Comparison of ENCODE assay signal across 20 cellular contexts in genomic region chr6:37047421-37047931, GRCh38. TPM values are rescaled to one million over a fixed set of nuclear protein-coding genes. Genes with fewer than 3 reads are reported as not detected.
DNase-seq lines count a peak whose midpoint lies in the region; ATAC-seq and TF ChIP-seq lines count a peak whose summit lies in the region.
"Had no signal": no experiment of that assay in that cellular context is flagged by ENCODE, and none has a peak within 500 bp of the region (broad histone marks: within the 10 kb centered on the region; RNA-seq: fewer than 3 reads in every experiment).

No MANE protein-coding gene starts in this region.

- POLR2A ChIA-PET in CD8-positive, alpha-beta T cell (lab: Charles Lee) = interaction anchor here (1.2 to 2.6 kb wide), 2 partner anchors 18 to 129 kb away, joined by 3 to 10 read pairs; no protein-coding TSS in a partner anchor
- POLR2A ChIA-PET in activated B cell treated with CpG ODN at 0.5 μM for 24 hours (lab: Charles Lee) = interaction anchor here (0.8 to 11.8 kb wide), 11 partner anchors 19 to 136 kb away, joined by 3 to 956 read pairs (median 57); partner anchors contain the start of genes FGD2, MTCH1 and PIM1

- no peaks in the 10 kb centered on the region for H3K9me3 ChIP-seq in BLaER1
- no peaks in the 10 kb centered on the region for H3K9me3 ChIP-seq in CD8-positive, alpha-beta T cell (ENCODE audit: low read length)
- H3K9me3 ChIP-seq: esophagus squamous epithelium, suprapubic skin had no signal

- no peak for TF ChIP-seq CTCF in CD8-positive, alpha-beta T cell (IDR thresholded peaks at IDR 0.05)
- TF ChIP-seq CTCF in activated B cell treated with CpG ODN at 0.5 μM for 24 hours (IDR thresholded peaks at IDR 0.05) = no peak
- TF ChIP-seq CTCF in endothelial cell (IDR thresholded peaks at IDR 0.05; ENCODE audit: unreplicated experiment) = no peak

- H3K4me1 ChIP-seq in BLaER1 = peaks cover 59% of the 10 kb centered on the region
- H3K4me1 ChIP-seq in CD8-positive, alpha-beta T cell (ENCODE audit: insufficient read depth, low read length) = peaks cover 69% of the 10 kb centered on the region

- no peak overlapping the region for H3K4me3 ChIP-seq in BLaER1
- H3K4me3 ChIP-seq in CD8-positive, alpha-beta T cell (ENCODE audit: low read depth, low read length) = no peak overlapping the region
- H3K4me3 ChIP-seq: esophagus squamous epithelium, suprapubic skin had no signal

- peak overlapping the region; percentile 84 for H3K27ac Mint-ChIP-seq in CD8-positive, alpha-beta T cell
- peak overlapping the region; percentile 98 for H3K27ac Mint-ChIP-seq in activated B cell treated with CpG ODN at 0.5 μM for 24 hours
- peak overlapping the region; percentile 52 for H3K27ac Mint-ChIP-seq in endothelial cell (ENCODE audit: unreplicated experiment)

- intact Hi-C loops in CD8-positive, alpha-beta T cell (cut with DNase I, micrococcal nuclease) = no loop called here
- intact Hi-C loops in activated B cell treated with CpG ODN at 0.5 μM for 24 hours (cut with micrococcal nuclease) = no loop called here

- peak overlapping the region; percentile 48; the same call in 1 of the 2 replicates for H3K27ac ChIP-seq in BLaER1
- H3K27ac ChIP-seq in CD8-positive, alpha-beta T cell (ENCODE audit: low read depth, low read length) = no peak overlapping the region
- H3K27ac ChIP-seq: esophagus squamous epithelium, suprapubic skin had no signal

- no peaks in the 10 kb centered on the region for H3K27me3 Mint-ChIP-seq in CD8-positive, alpha-beta T cell (ENCODE audit: low read depth)
- H3K27me3 Mint-ChIP-seq in activated B cell treated with CpG ODN at 0.5 μM for 24 hours (no peaks in the 10 kb centered on the region), endothelial cell (ENCODE audit: unreplicated experiment) (no peaks in the 10 kb centered on the region)

- no peaks in the 10 kb centered on the region for H3K9me3 Mint-ChIP-seq in CD8-positive, alpha-beta T cell
- H3K9me3 Mint-ChIP-seq in activated B cell treated with CpG ODN at 0.5 μM for 24 hours (no peaks in the 10 kb centered on the region), endothelial cell (ENCODE audit: unreplicated experiment) (no peaks in the 10 kb centered on the region)
- H3K9me3 Mint-ChIP-seq: neural crest cell had no signal

- H3K36me3 ChIP-seq in BLaER1 = no peaks in the 10 kb centered on the region
- no peaks in the 10 kb centered on the region for H3K36me3 ChIP-seq in CD8-positive, alpha-beta T cell (ENCODE audit: insufficient read depth, low read length)
- H3K36me3 ChIP-seq: esophagus squamous epithelium, suprapubic skin had no signal

- H3K4me3 Mint-ChIP-seq in CD8-positive, alpha-beta T cell = no peak overlapping the region
- H3K4me3 Mint-ChIP-seq in activated B cell treated with CpG ODN at 0.5 μM for 24 hours (peak overlapping the region; percentile 49), endothelial cell (ENCODE audit: unreplicated experiment) (no peak overlapping the region)
- H3K4me3 Mint-ChIP-seq: neural crest cell had no signal

- peak overlapping the region; percentile 94 for H3K4me2 ChIP-seq in BLaER1

- H3K36me3 Mint-ChIP-seq in CD8-positive, alpha-beta T cell = no peaks in the 10 kb centered on the region
- H3K36me3 Mint-ChIP-seq in activated B cell treated with CpG ODN at 0.5 μM for 24 hours (ENCODE audit: low read depth) (peaks cover 6% of the 10 kb centered on the region), endothelial cell (ENCODE audit: low read depth, unreplicated experiment) (no peaks in the 10 kb centered on the region)

- H3K27me3 ChIP-seq in BLaER1 = no peaks in the 10 kb centered on the region
- no peaks in the 10 kb centered on the region for H3K27me3 ChIP-seq in CD8-positive, alpha-beta T cell (ENCODE audit: insufficient read depth, low read length)
- H3K27me3 ChIP-seq: esophagus squamous epithelium, suprapubic skin had no signal

- H4K20me1 ChIP-seq in BLaER1 = no peaks in the 10 kb centered on the region

- peaks cover 67% of the 10 kb centered on the region for H3K4me1 Mint-ChIP-seq in CD8-positive, alpha-beta T cell (ENCODE audit: low read depth)
- peaks cover 66% of the 10 kb centered on the region for H3K4me1 Mint-ChIP-seq in activated B cell treated with CpG ODN at 0.5 μM for 24 hours
- peaks cover 10% of the 10 kb centered on the region for H3K4me1 Mint-ChIP-seq in endothelial cell (ENCODE audit: unreplicated experiment)

- CTCF ChIA-PET in CD8-positive, alpha-beta T cell (lab: Charles Lee) = interaction anchor here (1.0 to 13.5 kb wide), 5 partner anchors 9 to 162 kb away, joined by 3 to 281 read pairs (median 9); partner anchors contain the start of gene PIM1
- CTCF ChIA-PET in activated B cell treated with CpG ODN at 0.5 μM for 24 hours (lab: Charles Lee) = interaction anchor here (1.2 to 11.4 kb wide), 5 partner anchors 14 to 160 kb away, joined by 3 to 289 read pairs (median 97); partner anchors contain the start of gene PIM1

- no peak for DNase-seq in CD8-positive, alpha-beta T cell
- DNase-seq in activated B cell treated with CpG ODN at 0.5 μM for 24 hours (no peak), endothelial cell (ENCODE audit: low spot score) (no peak), NCI-H2171 treated with DMSO at 0.1 percent for 48 hours (lab: John Stamatoyannopoulos, UW) (no peak), hepatic stellate cell (ENCODE audit: low spot score) (no peak), AG20443 (ENCODE audit: low spot score) (no peak)
- DNase-seq: esophagus squamous epithelium; mammary epithelial cell; NCI-H1694 treated with DMSO at 0.1 percent for 48 hours; NCI-H446; NK-92 treated with Interleukin-12 subunit alpha and Interleukin-12 subunit beta, amount 100 ng/mL, for 24 hours; retina; SHP77 treated with DMSO at 0.1 percent for 48 hours; T1000 had no signal

- H3K9ac ChIP-seq in BLaER1 = no peak overlapping the region

- no peak for ATAC-seq in CD8-positive, alpha-beta T cell
- ATAC-seq in activated B cell treated with CpG ODN at 0.5 μM for 24 hours (ENCODE audit: low read depth) (no peak), GM21390 (IDR thresholded peaks at IDR 0.05; ENCODE audit: unreplicated experiment) (no peak)
- ATAC-seq: HCT116 had no signal

RNA-seq across cellular contexts. Expression of gene FGD2, which starts 42.0 kb away (rescaled TPM):
- under 1 TPM; 0.68 to 0.83 TPM for total RNA-seq in CD8-positive, alpha-beta T cell
- total RNA-seq in activated B cell treated with CpG ODN at 0.5 μM for 24 hours = 362 and 435 TPM in 2 replicates
- total RNA-seq in endothelial cell (ENCODE audit: unreplicated experiment) = 0.10 TPM
- total RNA-seq: dermis microvascular lymphatic vessel endothelial cell, mammary epithelial cell, neural crest cell had no signal

Comparison
In these comparisons a context has a peak if more than half of its experiments do, and no peak if none do; other contexts are left out.
1. RNA of gene FGD2, which starts 42.0 kb away (total RNA-seq): 362 to 435 TPM in activated B cell treated with CpG ODN at 0.5 μM for 24 hours; 0.68 to 0.83 TPM in CD8-positive, alpha-beta T cell and 0.10 TPM in endothelial cell (single experiment); every median in the first group is over 100 times any median in the second.
2. Peak in every context shown above with its lines, with median percentiles within 50 percentile points of each other: H3K27ac Mint-ChIP-seq.